ENCODE assay signal across 18 cellular contexts in the genomic region with DNA sequence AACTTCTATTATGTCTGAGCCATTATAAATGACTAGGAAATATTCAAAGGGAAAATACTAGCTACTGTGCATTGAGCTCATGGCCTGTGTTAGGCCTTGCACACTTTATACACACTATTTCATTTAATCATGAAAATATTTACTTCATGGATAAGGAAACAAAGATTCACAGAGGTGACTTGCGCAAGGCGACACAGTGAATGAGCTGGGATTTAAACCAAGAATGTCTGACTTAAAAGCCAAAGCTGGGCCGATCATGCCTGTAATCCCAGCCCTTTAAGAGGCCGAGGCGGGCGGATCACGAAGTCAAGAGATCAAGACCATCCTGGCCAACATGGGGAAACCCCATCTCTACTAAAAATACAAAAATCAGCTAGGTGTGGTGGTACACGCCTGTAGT.
"Had no signal": no experiment of that assay in that cellular context is flagged by ENCODE, and none has a peak within 500 bp of the region (broad histone marks: within the 10 kb centered on the region; RNA-seq: fewer than 3 reads in every experiment).

No MANE protein-coding gene starts in this region.

- H3K36me3 Mint-ChIP-seq: natural killer cell had no signal

- H3K36me3 ChIP-seq: heart right ventricle, tibial nerve had no signal

- DNase-seq: activated CD4-positive, alpha-beta T cell treated with anti-CD3 and anti-CD28 coated beads, Interleukin-2, amount 10 ng/mL, durations not matched to agents 7 days and 5 days; activated CD4-positive, CD25-positive, alpha-beta regulatory T cell; activated CD8-positive, alpha-beta memory T cell treated with anti-CD3 and anti-CD28 coated beads for 24 hours; activated CD8-positive, alpha-beta memory T cell treated with anti-CD3 and anti-CD28 coated beads, Interleukin-2, amount 50 U/mL, for 48 hours; activated gamma-delta T cell; dermis blood vessel endothelial cell; effector memory CD8-positive, alpha-beta T cell; heart right ventricle; left ventricle myocardium superior; natural killer cell; stimulated activated CD4-positive, alpha-beta T cell treated with anti-CD3 and anti-CD28 coated beads, Interleukin-2, amount 100 ng/mL, for 24 hours; stimulated activated naive CD8-positive, alpha-beta T cell treated with anti-CD3 and anti-CD28 coated beads, Interleukin-15, Interleukin-2, amounts not matched to agents 100 U/mL and 50 U/mL, for 24 hours; substantia nigra; T1000 had no signal

- H3K27ac ChIP-seq: heart right ventricle, parathyroid adenoma, tibial nerve had no signal

- H3K4me3 ChIP-seq: heart right ventricle, tibial nerve had no signal

- H3K4me1 Mint-ChIP-seq: activated CD4-positive, alpha-beta T cell treated with anti-CD3 and anti-CD28 coated beads, Interleukin-2, amount 10 ng/mL, durations not matched to agents 7 days and 5 days; activated naive CD4-positive, alpha-beta T cell treated with anti-CD3 and anti-CD28 coated beads, Interleukin-2, amount 50 U/mL, for 24 hours; natural killer cell had no signal

- H3K27me3 ChIP-seq: heart right ventricle, tibial nerve had no signal

- H3K4me3 Mint-ChIP-seq: activated CD4-positive, alpha-beta T cell treated with anti-CD3 and anti-CD28 coated beads, Interleukin-2, amount 10 ng/mL, durations not matched to agents 7 days and 5 days; activated naive CD4-positive, alpha-beta T cell treated with anti-CD3 and anti-CD28 coated beads, Interleukin-2, amount 50 U/mL, for 24 hours; effector memory CD8-positive, alpha-beta T cell; memory B cell; natural killer cell had no signal

- H3K9me3 Mint-ChIP-seq: activated CD4-positive, alpha-beta T cell treated with anti-CD3 and anti-CD28 coated beads, Interleukin-2, amount 10 ng/mL, durations not matched to agents 7 days and 5 days; activated naive CD4-positive, alpha-beta T cell treated with anti-CD3 and anti-CD28 coated beads, Interleukin-2, amount 50 U/mL, for 24 hours; effector memory CD8-positive, alpha-beta T cell; memory B cell; natural killer cell had no signal

- H3K9ac ChIP-seq: parathyroid adenoma had no signal

- H3K4me1 ChIP-seq: parathyroid adenoma had no signal

- H3K79me2 ChIP-seq: parathyroid adenoma had no signal

- H3K9me3 ChIP-seq: heart right ventricle, tibial nerve had no signal

- H2AFZ ChIP-seq: parathyroid adenoma had no signal

- H3K27ac Mint-ChIP-seq: activated CD4-positive, alpha-beta T cell treated with anti-CD3 and anti-CD28 coated beads, Interleukin-2, amount 10 ng/mL, durations not matched to agents 7 days and 5 days; activated naive CD4-positive, alpha-beta T cell treated with anti-CD3 and anti-CD28 coated beads, Interleukin-2, amount 50 U/mL, for 24 hours; effector memory CD8-positive, alpha-beta T cell; memory B cell; natural killer cell had no signal
